16 cellular contexts compared by ENCODE assay signal in genomic region chr10:1577371-1577770, GRCh38.
"Had no signal": no experiment of that assay in that cellular context is flagged by ENCODE, and none has a peak within 500 bp of the region (broad histone marks: within the 10 kb centered on the region; RNA-seq: fewer than 3 reads in every experiment).

No MANE protein-coding gene starts in this region.

- H3K4me3 ChIP-seq: lower lobe of right lung, pancreas, tibial nerve, uterus had no signal

- ATAC-seq: foreskin keratinocyte; left cardiac atrium; lower lobe of right lung; naive thymus-derived CD4-positive, alpha-beta T cell; pancreas; stimulated activated effector memory CD8-positive, alpha-beta T cell treated with anti-CD3 and anti-CD28 coated beads, Interleukin-12 subunit alpha, Interleukin-12 subunit beta, amount 100 ng/mL, for 72 hours; WTC11 had no signal

- H3K27me3 ChIP-seq: foreskin keratinocyte, pancreas, tibial nerve, uterus had no signal

- H3K27ac ChIP-seq: foreskin keratinocyte, lower lobe of right lung, pancreas, tibial nerve, uterus had no signal

- H3K4me1 ChIP-seq: foreskin keratinocyte, lower lobe of right lung, pancreas, tibial nerve, uterus had no signal

- H3K4me3 Mint-ChIP-seq: activated CD4-positive, alpha-beta T cell treated with anti-CD3 and anti-CD28 coated beads, Interleukin-2, amount 10 ng/mL, durations not matched to agents 24 days and 14 days; immature natural killer cell; naive thymus-derived CD4-positive, alpha-beta T cell; stimulated activated effector memory CD8-positive, alpha-beta T cell treated with anti-CD3 and anti-CD28 coated beads, Interleukin-12 subunit alpha, Interleukin-12 subunit beta, amount 100 ng/mL, for 72 hours; WTC11 had no signal

- H3K36me3 ChIP-seq: lower lobe of right lung, pancreas, tibial nerve, uterus had no signal

- H3K9me3 Mint-ChIP-seq: activated CD4-positive, alpha-beta T cell treated with anti-CD3 and anti-CD28 coated beads, Interleukin-2, amount 10 ng/mL, durations not matched to agents 24 days and 14 days; immature natural killer cell; stimulated activated effector memory CD8-positive, alpha-beta T cell treated with anti-CD3 and anti-CD28 coated beads, Interleukin-12 subunit alpha, Interleukin-12 subunit beta, amount 100 ng/mL, for 72 hours had no signal

- H3K27me3 Mint-ChIP-seq: activated CD4-positive, alpha-beta T cell treated with anti-CD3 and anti-CD28 coated beads, Interleukin-2, amount 10 ng/mL, durations not matched to agents 24 days and 14 days had no signal

- H3K4me1 Mint-ChIP-seq: activated CD4-positive, alpha-beta T cell treated with anti-CD3 and anti-CD28 coated beads, Interleukin-2, amount 10 ng/mL, durations not matched to agents 24 days and 14 days; naive thymus-derived CD4-positive, alpha-beta T cell; WTC11 had no signal

- DNase-seq: activated CD4-positive, alpha-beta T cell treated with anti-CD3 and anti-CD28 coated beads, Interleukin-2, amount 10 ng/mL, durations not matched to agents 24 days and 14 days; activated naive CD4-positive, alpha-beta T cell; aorta; cerebellar nuclear complex; effector memory CD4-positive, alpha-beta T cell; foreskin keratinocyte; immature natural killer cell; left cardiac atrium; lower lobe of right lung; naive thymus-derived CD4-positive, alpha-beta T cell; T-helper 2 cell; uterus had no signal

- H3K9me3 ChIP-seq: lower lobe of right lung, pancreas, tibial nerve, uterus had no signal

- H3K27ac Mint-ChIP-seq: activated CD4-positive, alpha-beta T cell treated with anti-CD3 and anti-CD28 coated beads, Interleukin-2, amount 10 ng/mL, durations not matched to agents 24 days and 14 days; immature natural killer cell; naive thymus-derived CD4-positive, alpha-beta T cell; stimulated activated effector memory CD8-positive, alpha-beta T cell treated with anti-CD3 and anti-CD28 coated beads, Interleukin-12 subunit alpha, Interleukin-12 subunit beta, amount 100 ng/mL, for 72 hours; WTC11 had no signal
